Comparison of ENCODE assay signal across 8 cellular contexts in the genomic region with DNA sequence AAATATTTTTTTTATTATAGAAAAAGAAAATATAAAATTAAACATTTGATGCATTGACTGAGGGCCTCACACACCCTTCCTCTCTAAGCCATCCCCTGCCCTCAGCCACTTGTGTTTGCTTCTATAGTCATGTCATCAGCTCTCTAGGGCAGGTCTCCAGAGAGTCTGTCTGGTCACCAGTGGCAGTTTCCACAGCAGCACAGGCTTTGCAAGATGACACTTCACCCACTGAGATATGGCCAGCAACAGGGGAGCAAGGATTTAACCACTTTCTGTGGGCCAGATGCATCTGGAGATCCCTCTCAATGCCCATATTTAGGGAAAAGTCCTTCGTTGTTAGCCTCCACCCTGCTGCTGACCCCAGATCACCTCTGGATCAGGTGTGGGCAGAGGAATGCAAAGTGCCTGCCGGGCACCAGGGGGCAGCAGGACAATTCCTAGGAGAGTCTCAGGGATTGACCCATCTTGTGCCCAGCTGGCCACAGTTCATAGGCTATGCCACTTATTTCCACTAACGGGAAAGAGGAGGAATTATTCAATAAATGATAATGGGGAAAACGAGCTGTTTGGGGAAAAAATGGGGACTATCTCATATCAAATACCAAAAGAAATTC. TPM values are rescaled to one million over a fixed set of nuclear protein-coding genes. Genes with fewer than 3 reads are reported as not detected.
A peak's percentile ranks its signal among the peaks of the same experiment; 100 is the strongest.
DNase-seq lines count a peak whose midpoint lies in the region; ATAC-seq and TF ChIP-seq lines count a peak whose summit lies in the region.

No MANE protein-coding gene starts in this region.

- H4K20me1 ChIP-seq in PC-9 (ENCODE audit: insufficient read depth): no peaks in the 10 kb centered on the region

- no TSS peak for BruUV-seq in PC-9 (replicated peaks; lab: Mats Ljungman, UMichigan)

- H3K4me2 ChIP-seq in PC-9: no peak overlapping the region

- DNase-seq in activated CD8-positive, alpha-beta memory T cell treated with anti-CD3 and anti-CD28 coated beads, Interleukin-2, amount 50 U/mL, for 4 hours: peak; percentile 25
- DNase-seq in activated CD8-positive, alpha-beta memory T cell treated with anti-CD3 and anti-CD28 coated beads, Interleukin-2, amount 10 ng/mL, durations not matched to agents 7 days and 5 days: no peak
- peak in 1 of 2 experiments; percentile 50 for DNase-seq in PC-9
- peak; percentile 21 for DNase-seq in cerebellar cortex (ENCODE audit: low spot score)
- DNase-seq in myocyte (ENCODE audit: low read depth): peak; percentile 28
- DNase-seq in T-helper 1 cell: no peak

- no peaks in the 10 kb centered on the region for H3K9me2 ChIP-seq in PC-9 (ENCODE audit: insufficient read depth)

- H3K27ac ChIP-seq in PC-9: no peak overlapping the region

- no peak overlapping the region for H3K4me3 Mint-ChIP-seq in activated CD8-positive, alpha-beta memory T cell treated with anti-CD3 and anti-CD28 coated beads, Interleukin-2, amount 10 ng/mL, durations not matched to agents 7 days and 5 days

- intact Hi-C loops in PC-9 (cut with micrococcal nuclease; ENCODE audit: unreplicated experiment): loop anchor here (1.0 to 2.0 kb wide), 4 partner anchors 84 to 538 kb away; no protein-coding TSS in a partner anchor

- no peaks in the 10 kb centered on the region for H3K36me3 ChIP-seq in PC-9 (ENCODE audit: low read depth)

- no peak overlapping the region for H2AFZ ChIP-seq in PC-9

- CTCF ChIA-PET in activated CD8-positive, alpha-beta memory T cell treated with anti-CD3 and anti-CD28 coated beads, Interleukin-2, amount 10 ng/mL, durations not matched to agents 7 days and 5 days (lab: Charles Lee): interaction anchor here (0.5 to 4.9 kb wide), 7 partner anchors 25 to 1813 kb away, joined by 3 to 29 read pairs (median 7); no protein-coding TSS in a partner anchor
- CTCF ChIA-PET in PC-9 (lab: Charles Lee): interaction anchor here (0.7 to 2.7 kb wide), 2 partner anchors 84 to 108 kb away, joined by 4 to 11 read pairs; no protein-coding TSS in a partner anchor

- peak; percentile 87 for TF ChIP-seq CTCF in PC-9 (conservative IDR thresholded peaks at IDR 0.05)

- H3K4me1 Mint-ChIP-seq in activated CD8-positive, alpha-beta memory T cell treated with anti-CD3 and anti-CD28 coated beads, Interleukin-2, amount 10 ng/mL, durations not matched to agents 7 days and 5 days: peaks cover 20% of the 10 kb centered on the region

- peaks cover 21% of the 10 kb centered on the region; the same call in 1 of the 2 replicates for H3F3A ChIP-seq in PC-9 (ENCODE audit: insufficient read depth, low read depth)

- H3K9me3 ChIP-seq in PC-9 (ENCODE audit: insufficient read depth, low read depth): no peaks in the 10 kb centered on the region

- H3K79me2 ChIP-seq in PC-9 (ENCODE audit: low read depth): 0 out of 2 replicates have a peak, but pooled peaks cover 4% of the 10 kb centered on the region

- no peaks in the 10 kb centered on the region for H3K36me3 Mint-ChIP-seq in activated CD8-positive, alpha-beta memory T cell treated with anti-CD3 and anti-CD28 coated beads, Interleukin-2, amount 10 ng/mL, durations not matched to agents 7 days and 5 days

- H3K4me3 ChIP-seq in PC-9: no peak overlapping the region

- POLR2A ChIA-PET in PC-9 (lab: Charles Lee; ENCODE audit: unreplicated experiment): no interaction called here

- ATAC-seq in activated CD8-positive, alpha-beta memory T cell treated with anti-CD3 and anti-CD28 coated beads, Interleukin-2, amount 10 ng/mL, durations not matched to agents 7 days and 5 days: no peak
- ATAC-seq in GM18868 (IDR thresholded peaks at IDR 0.05; ENCODE audit: unreplicated experiment) (no peak), GM19463 (IDR thresholded peaks at IDR 0.05; ENCODE audit: unreplicated experiment) (no peak)

- no peaks in the 10 kb centered on the region for H3K9me3 Mint-ChIP-seq in activated CD8-positive, alpha-beta memory T cell treated with anti-CD3 and anti-CD28 coated beads, Interleukin-2, amount 10 ng/mL, durations not matched to agents 7 days and 5 days (ENCODE audit: low read depth)

- H3K27me3 ChIP-seq in PC-9 (ENCODE audit: insufficient read depth, low read depth): no peaks in the 10 kb centered on the region

- H3K27ac Mint-ChIP-seq in activated CD8-positive, alpha-beta memory T cell treated with anti-CD3 and anti-CD28 coated beads, Interleukin-2, amount 10 ng/mL, durations not matched to agents 7 days and 5 days: no peak overlapping the region

- H3K4me1 ChIP-seq in PC-9 (replicated peaks; ENCODE audit: insufficient read depth): peaks cover 24% of the 10 kb centered on the region

- no peaks in the 10 kb centered on the region for H3K27me3 Mint-ChIP-seq in activated CD8-positive, alpha-beta memory T cell treated with anti-CD3 and anti-CD28 coated beads, Interleukin-2, amount 10 ng/mL, durations not matched to agents 7 days and 5 days

RNA-seq across cellular contexts. Expression of a gene that starts 4.8 kb away (rescaled TPM):
- total RNA-seq in activated CD8-positive, alpha-beta memory T cell treated with anti-CD3 and anti-CD28 coated beads, Interleukin-2, amount 10 ng/mL, durations not matched to agents 7 days and 5 days: 1 to 10 TPM; 6.4 to 7.7 TPM
- total RNA-seq in PC-9 (2021): 17.0 and 18.6 TPM in 2 replicates
- 12.6 and 17.7 TPM in 2 replicates for total RNA-seq in myocyte
- 4.0 TPM for polyA plus RNA-seq in myocyte (2012)

Comparison
In these comparisons a context has a peak if more than half of its experiments do, and no peak if none do; other contexts are left out.
1. DNase-seq: peak in activated CD8-positive, alpha-beta memory T cell treated with anti-CD3 and anti-CD28 coated beads, Interleukin-2, amount 50 U/mL, for 4 hours (single experiment), cerebellar cortex (single experiment) and myocyte (single experiment); none in activated CD8-positive, alpha-beta memory T cell treated with anti-CD3 and anti-CD28 coated beads, Interleukin-2, amount 10 ng/mL, durations not matched to agents 7 days and 5 days (single experiment) and T-helper 1 cell (0 of 5).